ENCODE assay signal across 11 cellular contexts in genomic region chr18:7490104-7490503, GRCh38.
"Had no signal": no experiment of that assay in that cellular context is flagged by ENCODE, and none has a peak within 500 bp of the region (broad histone marks: within the 10 kb centered on the region; RNA-seq: fewer than 3 reads in every experiment).

No MANE protein-coding gene starts in this region.

- H3K27ac Mint-ChIP-seq: HFFc6 had no signal

- H3K27me3 Mint-ChIP-seq: IgD-negative memory B cell had no signal

- ATAC-seq: HCT116, HepG2 had no signal

- H3K9me3 ChIP-seq: HAP-1 had no signal

- H3K4me3 Mint-ChIP-seq: HFFc6, IgD-negative memory B cell had no signal

- DNase-seq: GM23248, GOT3, H7, HFFc6, KBM-7 had no signal

- H3K9me3 Mint-ChIP-seq: HFFc6 had no signal

- H3K36me3 ChIP-seq: HAP-1 had no signal

- H3K4me3 ChIP-seq: GM23248, HAP-1 had no signal

- H3K4me1 ChIP-seq: HAP-1 had no signal

- H3K27ac ChIP-seq: GM23248, HL-60, KMS-11 had no signal
